9 cellular contexts compared by ENCODE assay signal in genomic region chr1:155128469-155128754, GRCh38. TPM values are rescaled to one million over a fixed set of nuclear protein-coding genes. Genes with fewer than 3 reads are reported as not detected.
A peak's percentile ranks its signal among the peaks of the same experiment; 100 is the strongest.
DNase-seq lines count a peak whose midpoint lies in the region; ATAC-seq and TF ChIP-seq lines count a peak whose summit lies in the region.
"Had no signal": no experiment of that assay in that cellular context is flagged by ENCODE, and none has a peak within 500 bp of the region (broad histone marks: within the 10 kb centered on the region; RNA-seq: fewer than 3 reads in every experiment).

No MANE protein-coding gene starts in this region.

- no peak overlapping the region for H3K23ac ChIP-seq in mesendoderm (ENCODE audit: low read length)

- WGBS in mesendoderm (ENCODE audit: extremely low coverage, insufficient coverage, low lambda C conversion rate), result no CpG with 5 or more reads among the region's 1 CpG

- no peak overlapping the region for H4K5ac ChIP-seq in mesendoderm (ENCODE audit: low read length)

- intact Hi-C loops in breast epithelium (cut with DNase I; ENCODE audit: low total_unique reads) (no loop called here), tibial artery (cut with DNase I; ENCODE audit: low total_unique reads) (loop anchor here (5.0 kb wide), 1 partner anchor 36 kb away; no protein-coding TSS in a partner anchor)

- H2AK5ac ChIP-seq in mesendoderm (ENCODE audit: low read length), result peak overlapping the region; percentile 22

- H3K36me3 ChIP-seq in breast epithelium, result no peaks in the 10 kb centered on the region
- H3K36me3 ChIP-seq in mesendoderm (ENCODE audit: control insufficient read depth, insufficient read depth, low read length), result no peaks in the 10 kb centered on the region
- H3K36me3 ChIP-seq in tibial artery, result peaks cover 0 to 23% (median 0%) of the 10 kb centered on the region in 3 donors

- ATAC-seq in activated T-cell treated with anti-CD3 and anti-CD28 coated beads, Interleukin-2, amount 50 U/mL, for 4 hours, result no peak
- ATAC-seq in GM21381 (IDR thresholded peaks at IDR 0.05; ENCODE audit: unreplicated experiment), result no peak

- H3K4ac ChIP-seq in mesendoderm (ENCODE audit: low read depth, low read length), result no peak overlapping the region

- H3K56ac ChIP-seq in mesendoderm (ENCODE audit: low read length), result peak overlapping the region; percentile 76

- H4K8ac ChIP-seq in mesendoderm (ENCODE audit: low read depth, low read length), result no peak overlapping the region

- peak overlapping the region; percentile 74 for H3K4me3 Mint-ChIP-seq in activated T-cell treated with anti-CD3 and anti-CD28 coated beads, Interleukin-2, amount 50 U/mL, for 4 hours

- no peak for DNase-seq in activated T-cell treated with anti-CD3 and anti-CD28 coated beads, Interleukin-2, amount 50 U/mL, for 4 hours
- DNase-seq in activated T-cell treated with anti-CD3 and anti-CD28 coated beads, Interleukin-2, amount 50 U/mL, for 1 hour, result no peak
- DNase-seq in breast epithelium (ENCODE audit: low spot score in 2 of 2) (no peak), mesendoderm (no peak), tibial artery (no peak), HCEC 1CT (no peak)
- no peak for DNase-seq in activated CD4-positive, alpha-beta T cell treated with anti-CD3 and anti-CD28 coated beads, Interleukin-2, amount 50 U/mL, for 1 hour
- DNase-seq: NCI-H187 treated with DMSO at 0.1 percent for 48 hours had no signal

- H3K4me3 ChIP-seq in breast epithelium, result peak overlapping the region; percentile 60 to 96 (median 60)
- H3K4me3 ChIP-seq in mesendoderm (ENCODE audit: low read length), result peak overlapping the region; percentile 1
- H3K4me3 ChIP-seq in tibial artery, result peak overlapping the region; percentile 55 to 59

- H3K4me1 ChIP-seq in breast epithelium (peaks cover 3 to 24% of the 10 kb centered on the region in 2 donors), mesendoderm (ENCODE audit: control insufficient read depth, low read depth, low read length) (peaks cover 15% of the 10 kb centered on the region), tibial artery (peaks cover 0 to 39% (median 28%) of the 10 kb centered on the region in 4 donors)

- H2BK15ac ChIP-seq in mesendoderm (replicated peaks; ENCODE audit: low read depth), result no peak overlapping the region

- TF ChIP-seq POLR2A in breast epithelium (IDR thresholded peaks at IDR 0.05), result no peak

- peak overlapping the region; percentile 78 for H3K9ac ChIP-seq in mesendoderm (ENCODE audit: low read length)

- H3K4me2 ChIP-seq in mesendoderm (ENCODE audit: low read length), result peak overlapping the region; percentile 96

- no peak overlapping the region for H3K18ac ChIP-seq in mesendoderm (ENCODE audit: low read length)

- peaks cover 37% of the 10 kb centered on the region for H3K4me1 Mint-ChIP-seq in activated T-cell treated with anti-CD3 and anti-CD28 coated beads, Interleukin-2, amount 50 U/mL, for 4 hours (ENCODE audit: low read depth)

- H3K36me3 Mint-ChIP-seq in activated T-cell treated with anti-CD3 and anti-CD28 coated beads, Interleukin-2, amount 50 U/mL, for 4 hours (ENCODE audit: insufficient read depth), result no peaks in the 10 kb centered on the region

- H3K27me3 Mint-ChIP-seq in activated T-cell treated with anti-CD3 and anti-CD28 coated beads, Interleukin-2, amount 50 U/mL, for 4 hours (ENCODE audit: low read depth), result peaks cover 15% of the 10 kb centered on the region

- H3K27ac ChIP-seq in breast epithelium, result peak overlapping the region; percentile 95 to 97
- no peak overlapping the region for H3K27ac ChIP-seq in mesendoderm (ENCODE audit: low read depth, low read length)
- H3K27ac ChIP-seq in tibial artery, result peak overlapping the region in 1 of 2 donors; percentile 41

- no peaks in the 10 kb centered on the region for H3K9me3 Mint-ChIP-seq in activated T-cell treated with anti-CD3 and anti-CD28 coated beads, Interleukin-2, amount 50 U/mL, for 4 hours

- no peaks in the 10 kb centered on the region for H3K27me3 ChIP-seq in breast epithelium
- peaks cover 14% of the 10 kb centered on the region for H3K27me3 ChIP-seq in mesendoderm (ENCODE audit: insufficient read depth, low read length, poor library complexity)
- H3K27me3 ChIP-seq in tibial artery, result peaks cover 0 to 43% of the 10 kb centered on the region in 2 donors

- no peak overlapping the region for H2BK5ac ChIP-seq in mesendoderm (ENCODE audit: low read length)

- H3K9me3 ChIP-seq in breast epithelium (no peaks in the 10 kb centered on the region), tibial artery (no peaks in the 10 kb centered on the region)

- peaks cover 1% of the 10 kb centered on the region for H3K79me1 ChIP-seq in mesendoderm (ENCODE audit: low read length)

- H2BK120ac ChIP-seq in mesendoderm (ENCODE audit: low read depth, low read length), result no peak overlapping the region

- H3K79me2 ChIP-seq in mesendoderm (ENCODE audit: control insufficient read depth, insufficient read depth, low read length), result no peaks in the 10 kb centered on the region

- no peak for TF ChIP-seq CTCF in breast epithelium (IDR thresholded peaks at IDR 0.05)
- no peak for TF ChIP-seq CTCF in tibial artery (IDR thresholded peaks at IDR 0.05)

RNA-seq across cellular contexts. Expression of gene EFNA1, which starts 0.7 kb away (rescaled TPM):
- total RNA-seq in activated T-cell treated with anti-CD3 and anti-CD28 coated beads, Interleukin-2, amount 50 U/mL, for 4 hours, result under 1 TPM; 0.30 to 0.61 (median 0.32) TPM
- total RNA-seq in breast epithelium, result 100 to 1,000 TPM in 2 of 3 donors, 10 to 100 TPM in 1; 18.7 to 163 (median 120) TPM
- polyA plus RNA-seq in mesendoderm (2013, experiment 1 of 2), result 2.2 TPM
- 1.9 TPM for polyA plus RNA-seq in mesendoderm (2013, experiment 2 of 2)

RNA-seq across cellular contexts. Expression of gene SLC50A1, which starts 7.2 kb away (rescaled TPM):
- total RNA-seq in activated T-cell treated with anti-CD3 and anti-CD28 coated beads, Interleukin-2, amount 50 U/mL, for 4 hours, result 10 to 100 TPM; 29.1 to 36.0 (median 33.5) TPM
- 10 to 100 TPM; 25.0 to 32.4 (median 28.5) TPM for total RNA-seq in breast epithelium
- polyA plus RNA-seq in mesendoderm (2013, experiment 1 of 2), result 23.4 TPM
- 22.4 TPM for polyA plus RNA-seq in mesendoderm (2013, experiment 2 of 2)

RNA-seq across cellular contexts. Expression of gene DPM3, which starts 11.9 kb away (rescaled TPM):
- total RNA-seq in activated T-cell treated with anti-CD3 and anti-CD28 coated beads, Interleukin-2, amount 50 U/mL, for 4 hours, result 10 to 100 TPM; 28.2 to 39.2 (median 33.0) TPM
- 10 to 100 TPM; 53.7 to 69.4 (median 68.2) TPM for total RNA-seq in breast epithelium
- 84.8 TPM for polyA plus RNA-seq in mesendoderm (2013, experiment 1 of 2)
- polyA plus RNA-seq in mesendoderm (2013, experiment 2 of 2), result 79.1 TPM

RNA-seq across cellular contexts. Expression of gene KRTCAP2, which starts 44.7 kb away (rescaled TPM):
- total RNA-seq in activated T-cell treated with anti-CD3 and anti-CD28 coated beads, Interleukin-2, amount 50 U/mL, for 4 hours, result 100 to 1,000 TPM; 191 to 204 (median 193) TPM
- 100 to 1,000 TPM; 104 to 147 (median 131) TPM for total RNA-seq in breast epithelium
- 196 TPM for polyA plus RNA-seq in mesendoderm (2013, experiment 1 of 2)
- 199 TPM for polyA plus RNA-seq in mesendoderm (2013, experiment 2 of 2)

RNA-seq across cellular contexts. Expression of gene TRIM46, which starts 45.2 kb away (rescaled TPM):
- total RNA-seq in activated T-cell treated with anti-CD3 and anti-CD28 coated beads, Interleukin-2, amount 50 U/mL, for 4 hours, result 1 to 10 TPM; 3.5 to 4.4 (median 3.5) TPM
- 1 to 10 TPM in 1 of 3 donors, under 1 TPM in 1, not detected in 1; 0.98 to 1.5 TPM for total RNA-seq in breast epithelium
- 1.8 TPM for polyA plus RNA-seq in mesendoderm (2013, experiment 1 of 2)
- polyA plus RNA-seq in mesendoderm (2013, experiment 2 of 2), result 2.0 TPM

Comparison
In these comparisons a context has a peak if more than half of its experiments do, and no peak if none do; other contexts are left out.
1. H3K4me3 ChIP-seq: peak in every context shown above with its lines; median percentile 60 in breast epithelium; 57 in tibial artery; 1 in mesendoderm.
2. RNA of gene EFNA1, which starts 0.7 kb away (total RNA-seq): 18.7 to 163 TPM in breast epithelium; 0.30 to 0.61 TPM in activated T-cell treated with anti-CD3 and anti-CD28 coated beads, Interleukin-2, amount 50 U/mL, for 4 hours; every median in the first group is over 10 times any median in the second.